ENCODE assay signal across 8 cellular contexts in genomic region chr5:96808541-96808828, GRCh38. TPM values are rescaled to one million over a fixed set of nuclear protein-coding genes. Genes with fewer than 3 reads are reported as not detected.
A peak's percentile ranks its signal among the peaks of the same experiment; 100 is the strongest.
DNase-seq lines count a peak whose midpoint lies in the region; ATAC-seq and TF ChIP-seq lines count a peak whose summit lies in the region.

No MANE protein-coding gene starts in this region.

- intact Hi-C loops in left ventricle myocardium inferior (cut with micrococcal nuclease): no loop called here
- intact Hi-C loops in left cardiac atrium (cut with DNase I): loop anchor here in 1 of 2 donors (5.0 kb wide), 1 partner anchor 69 kb away; the partner anchor contains the start of gene ERAP2
- intact Hi-C loops in vagina (cut with DNase I): no loop called here

- in situ Hi-C loops in brain microvascular endothelial cell (cut with HindIII; ENCODE audit: low pct_ligation_motif_present, low sequenced_read_pairs): no loop called here

- H3K9me3 ChIP-seq in left ventricle myocardium inferior (replicated peaks) (no peaks in the 10 kb centered on the region), mesodermal cell (ENCODE audit: control insufficient read depth, low read length) (no peaks in the 10 kb centered on the region), vagina (no peaks in the 10 kb centered on the region)

- TF ChIP-seq POLR2A in vagina (IDR thresholded peaks at IDR 0.05): no peak

- peaks cover 2% of the 10 kb centered on the region for H3K36me3 ChIP-seq in left ventricle myocardium inferior
- no peaks in the 10 kb centered on the region for H3K36me3 ChIP-seq in brain microvascular endothelial cell (replicated peaks)
- H3K36me3 ChIP-seq in mesodermal cell (ENCODE audit: control insufficient read depth, insufficient read depth, low read length): no peaks in the 10 kb centered on the region
- no peaks in the 10 kb centered on the region for H3K36me3 ChIP-seq in vagina

- no peaks in the 10 kb centered on the region for H3K27me3 ChIP-seq in left ventricle myocardium inferior (ENCODE audit: low read depth)
- no peaks in the 10 kb centered on the region for H3K27me3 ChIP-seq in brain microvascular endothelial cell (replicated peaks)
- no peaks in the 10 kb centered on the region for H3K27me3 ChIP-seq in vagina

- DNase-seq in left ventricle myocardium inferior (no peak), left cardiac atrium (no peak), brain microvascular endothelial cell (no peak), vagina (ENCODE audit: extremely low spot score in 2 of 2) (no peak), putamen (ENCODE audit: low spot score) (no peak), NCI-H1092 (lab: John Stamatoyannopoulos, UW) (no peak)
- DNase-seq in activated effector memory CD4-positive, alpha-beta T cell treated with anti-CD3 and anti-CD28 coated beads, Interleukin-2, amount 50 U/mL, for 16 hours: no peak

- ATAC-seq in left cardiac atrium: no peak

- WGBS in mesodermal cell (ENCODE audit: insufficient coverage in 2 of 2), 2 experiments: 27 to 42% methylated on average over 2 of the region's 2 CpGs

- TF ChIP-seq CTCF in left ventricle myocardium inferior (IDR thresholded peaks at IDR 0.05; ENCODE audit: borderline replicate concordance) (no peak), brain microvascular endothelial cell (IDR thresholded peaks at IDR 0.05; ENCODE audit: low read depth, low read length, missing control alignments) (no peak), vagina (IDR thresholded peaks at IDR 0.05) (no peak)

- H3K27ac ChIP-seq in left ventricle myocardium inferior (replicated peaks): peak overlapping the region; percentile 100
- H3K27ac ChIP-seq in brain microvascular endothelial cell: peak overlapping the region; percentile 94
- peak overlapping the region; percentile 90 for H3K27ac ChIP-seq in mesodermal cell (ENCODE audit: low read depth, low read length, severe bottlenecking)
- H3K27ac ChIP-seq in vagina: peak overlapping the region; percentile 100

- H3K4me1 ChIP-seq in left ventricle myocardium inferior (peaks cover 38% of the 10 kb centered on the region), mesodermal cell (ENCODE audit: control insufficient read depth, insufficient read depth, low read length, poor library complexity, severe bottlenecking) (no peaks in the 10 kb centered on the region), vagina (peaks cover 18% of the 10 kb centered on the region)

- H3K4me3 ChIP-seq in left ventricle myocardium inferior: peak overlapping the region; percentile 91
- H3K4me3 ChIP-seq in brain microvascular endothelial cell (ENCODE audit: low read depth, low read length): peak overlapping the region; percentile 82
- H3K4me3 ChIP-seq in mesodermal cell (ENCODE audit: extremely low read depth, insufficient read depth, low read length, poor library complexity, severe bottlenecking): peak overlapping the region; percentile 67
- H3K4me3 ChIP-seq in vagina: peak overlapping the region; percentile 65 to 91

RNA-seq across cellular contexts. Expression of gene ERAP1, which starts 0.7 kb away (rescaled TPM):
- 38.4 TPM for total RNA-seq in left ventricle myocardium inferior
- 10 to 100 TPM; 38.4 to 38.8 TPM for total RNA-seq in left cardiac atrium
- polyA plus RNA-seq in mesodermal cell (2013, experiment 1 of 2): 13.4 TPM
- 15.6 TPM for polyA plus RNA-seq in mesodermal cell (2013, experiment 2 of 2)
- 23.6 TPM for total RNA-seq in vagina
